Comparison of ENCODE assay signal across 11 cellular contexts in the genomic region with DNA sequence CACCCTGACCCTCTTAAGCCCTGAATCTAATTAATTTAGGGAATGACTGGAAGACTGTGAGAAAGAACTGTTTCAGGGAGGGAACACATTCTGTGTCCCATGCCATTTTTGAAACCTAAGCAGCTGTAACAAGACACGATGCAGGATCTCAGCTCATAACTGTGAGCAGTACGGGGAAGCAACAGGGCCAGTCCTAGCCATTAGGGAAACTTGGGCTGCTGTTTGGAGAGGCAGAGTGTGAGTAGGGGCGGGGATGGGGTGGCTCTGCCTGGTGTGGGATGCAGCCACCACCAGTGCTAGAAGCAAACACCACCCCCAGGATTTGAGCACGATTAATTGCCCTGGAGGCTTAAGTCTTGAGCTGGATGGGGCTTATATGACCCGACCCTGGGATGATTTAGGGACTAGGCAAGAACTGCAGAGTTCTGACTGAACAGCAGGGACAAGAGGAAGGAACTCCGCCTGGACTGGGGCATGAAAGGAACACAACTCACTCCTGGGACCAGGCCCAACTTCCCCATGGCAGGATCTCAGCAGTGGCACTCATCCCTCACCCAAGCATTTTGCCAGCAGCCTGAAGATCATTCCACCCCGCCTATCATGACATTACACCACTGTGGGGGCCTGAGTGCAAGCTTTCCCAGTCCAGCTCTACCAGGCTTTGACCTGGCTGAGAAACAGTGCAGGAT. TPM values are rescaled to one million over a fixed set of nuclear protein-coding genes. Genes with fewer than 3 reads are reported as not detected.
DNase-seq lines count a peak whose midpoint lies in the region; ATAC-seq and TF ChIP-seq lines count a peak whose summit lies in the region.
"Had no signal": no experiment of that assay in that cellular context is flagged by ENCODE, and none has a peak within 500 bp of the region (broad histone marks: within the 10 kb centered on the region; RNA-seq: fewer than 3 reads in every experiment).

No MANE protein-coding gene starts in this region.

- H3K27me3 Mint-ChIP-seq in stimulated activated memory B cell treated with anti-CD40 and anti-IgM and Interleukin-4, amounts not matched to agents 10 μg/mL and 1 μg/mL and 100 μg/mL, for 72 hours, result no peaks in the 10 kb centered on the region
- H3K27me3 Mint-ChIP-seq: stimulated activated naive CD8-positive, alpha-beta T cell treated with anti-CD3 and anti-CD28 coated beads, Interleukin-15, amount 100 ng/mL, for 72 hours had no signal

- intact Hi-C loops in adrenal gland (cut with DNase I) (no loop called here), right cardiac atrium (cut with DNase I) (no loop called here)

- no peak for TF ChIP-seq POLR2A in adrenal gland (IDR thresholded peaks at IDR 0.05)
- TF ChIP-seq POLR2A in erythroblast (IDR thresholded peaks at IDR 0.05; ENCODE audit: low read length), result no peak

- no peaks in the 10 kb centered on the region for H3K36me3 ChIP-seq in GM23248 (ENCODE audit: low read depth)
- H3K36me3 ChIP-seq in adrenal gland (replicated peaks in 1 of 2), result no peaks in the 10 kb centered on the region
- H3K36me3 ChIP-seq in mesendoderm (ENCODE audit: control insufficient read depth, insufficient read depth, low read length), result no peaks in the 10 kb centered on the region
- H3K36me3 ChIP-seq: neutrophil had no signal

- WGBS in GM23248 (ENCODE audit: low coverage in 1 of 2, low lambda C conversion rate in 2 of 2, missing lambda C conversion rate in 2 of 2), 2 experiments, result 9 to 22% methylated on average over 5 to 7 of the region's 7 CpGs
- WGBS in adrenal gland, 4 donors, result 43 to 52% (median 46%) methylated on average over 5 to 7 of the region's 7 CpGs
- 44% methylated on average over 7 of the region's 7 CpGs for WGBS in right cardiac atrium
- no CpG with 5 or more reads among the region's 7 CpGs for WGBS in mesendoderm (ENCODE audit: extremely low coverage, insufficient coverage, low lambda C conversion rate)

- peak overlapping the region; percentile 28; the same call in 1 of the 2 replicates for H3K9ac ChIP-seq in GM23248
- no peak overlapping the region for H3K9ac ChIP-seq in mesendoderm (ENCODE audit: low read length)
- H3K9ac ChIP-seq: KMS-11 had no signal

- H3K4me1 ChIP-seq in GM23248 (ENCODE audit: insufficient read depth) (no peaks in the 10 kb centered on the region), adrenal gland (replicated peaks in 1 of 2) (no peaks in the 10 kb centered on the region), right cardiac atrium (ENCODE audit: control insufficient read depth, insufficient read depth, low read length) (peaks cover 14% of the 10 kb centered on the region), mesendoderm (ENCODE audit: control insufficient read depth, low read depth, low read length) (no peaks in the 10 kb centered on the region)

- H3K27ac ChIP-seq in GM23248 (peak overlapping the region; percentile 46), adrenal gland (peak overlapping the region in 1 of 5 donors; percentile 27), right cardiac atrium (ENCODE audit: low read length) (peak overlapping the region; percentile 25), mesendoderm (ENCODE audit: low read depth, low read length) (no peak overlapping the region)
- H3K27ac ChIP-seq: epithelial cell of prostate, KMS-11, neutrophil had no signal

- no peak overlapping the region for H3K56ac ChIP-seq in mesendoderm (ENCODE audit: low read length)

- H3K27me3 ChIP-seq in GM23248 (replicated peaks; ENCODE audit: insufficient read depth), result no peaks in the 10 kb centered on the region
- no peaks in the 10 kb centered on the region for H3K27me3 ChIP-seq in adrenal gland
- H3K27me3 ChIP-seq in right cardiac atrium (ENCODE audit: control insufficient read depth, insufficient read depth), result no peaks in the 10 kb centered on the region
- H3K27me3 ChIP-seq in mesendoderm (ENCODE audit: insufficient read depth, low read length, poor library complexity), result no peaks in the 10 kb centered on the region
- H3K27me3 ChIP-seq: neutrophil had no signal

- H2BK5ac ChIP-seq in mesendoderm (ENCODE audit: low read length), result no peak overlapping the region

- no peak overlapping the region for H3K4me3 Mint-ChIP-seq in stimulated activated memory B cell treated with anti-CD40 and anti-IgM and Interleukin-4, amounts not matched to agents 10 μg/mL and 1 μg/mL and 100 μg/mL, for 72 hours
- H3K4me3 Mint-ChIP-seq: stimulated activated naive CD8-positive, alpha-beta T cell treated with anti-CD3 and anti-CD28 coated beads, Interleukin-15, amount 100 ng/mL, for 72 hours had no signal

- no peak overlapping the region for H4K8ac ChIP-seq in mesendoderm (ENCODE audit: low read depth, low read length)

- peak; percentile 79 to 83 for ATAC-seq in right cardiac atrium
- ATAC-seq in stimulated activated memory B cell treated with anti-CD40 and anti-IgM and Interleukin-4, amounts not matched to agents 10 μg/mL and 1 μg/mL and 100 μg/mL, for 72 hours, result no peak
- ATAC-seq in GM21619 (IDR thresholded peaks at IDR 0.05; ENCODE audit: unreplicated experiment), result no peak
- ATAC-seq: stimulated activated naive CD8-positive, alpha-beta T cell treated with anti-CD3 and anti-CD28 coated beads, Interleukin-15, amount 100 ng/mL, for 72 hours had no signal

- no peak overlapping the region for H2AK5ac ChIP-seq in mesendoderm (ENCODE audit: low read length)

- H3K9me2 ChIP-seq in GM23248 (ENCODE audit: insufficient read depth), result no peaks in the 10 kb centered on the region

- H4K20me1 ChIP-seq in GM23248 (ENCODE audit: insufficient read depth), result peaks cover 3% of the 10 kb centered on the region; the same call in 1 of the 2 replicates

- DNase-seq in GM23248, result peak; percentile 66
- peak in 6 of 7 donors; percentile 21 to 51 (median 28) for DNase-seq in adrenal gland
- DNase-seq in right cardiac atrium, result peak in 2 of 3 donors; percentile 28 to 50
- DNase-seq in mesendoderm, result no peak
- no peak for DNase-seq in erythroblast (lab: John Stamatoyannopoulos, UW)
- DNase-seq: stimulated activated naive CD8-positive, alpha-beta T cell treated with anti-CD3 and anti-CD28 coated beads, Interleukin-15, amount 100 ng/mL, for 72 hours had no signal

- peaks cover 95% of the 10 kb centered on the region for H3K79me2 ChIP-seq in GM23248 (ENCODE audit: insufficient read depth)
- peaks cover 45% of the 10 kb centered on the region for H3K79me2 ChIP-seq in mesendoderm (ENCODE audit: control insufficient read depth, insufficient read depth, low read length)

- H2BK15ac ChIP-seq in mesendoderm (replicated peaks; ENCODE audit: low read depth), result no peak overlapping the region

- no peak overlapping the region for H3K23ac ChIP-seq in mesendoderm (ENCODE audit: low read length)

- no peaks in the 10 kb centered on the region for H3K79me1 ChIP-seq in mesendoderm (ENCODE audit: low read length)

- no peak overlapping the region for H2BK120ac ChIP-seq in mesendoderm (ENCODE audit: low read depth, low read length)

- H3K9me3 ChIP-seq in GM23248 (ENCODE audit: low read depth) (no peaks in the 10 kb centered on the region), adrenal gland (replicated peaks in 1 of 3) (no peaks in the 10 kb centered on the region), right cardiac atrium (ENCODE audit: control insufficient read depth, low read length) (no peaks in the 10 kb centered on the region)
- H3K9me3 ChIP-seq: neutrophil had no signal

- peaks cover 6% of the 10 kb centered on the region for H3K36me3 Mint-ChIP-seq in stimulated activated memory B cell treated with anti-CD40 and anti-IgM and Interleukin-4, amounts not matched to agents 10 μg/mL and 1 μg/mL and 100 μg/mL, for 72 hours

- no peak overlapping the region for H3K18ac ChIP-seq in mesendoderm (ENCODE audit: low read length)

- H3K27ac Mint-ChIP-seq in stimulated activated memory B cell treated with anti-CD40 and anti-IgM and Interleukin-4, amounts not matched to agents 10 μg/mL and 1 μg/mL and 100 μg/mL, for 72 hours, result peak overlapping the region; percentile 63

- H3K4me3 ChIP-seq in GM23248 (no peak overlapping the region), adrenal gland (no peak overlapping the region), right cardiac atrium (ENCODE audit: low read length) (no peak overlapping the region), mesendoderm (ENCODE audit: low read length) (no peak overlapping the region)

- in situ Hi-C loops in GM23248 (cut with MboI), result no loop called here

- no peaks in the 10 kb centered on the region for H3K9me3 Mint-ChIP-seq in stimulated activated memory B cell treated with anti-CD40 and anti-IgM and Interleukin-4, amounts not matched to agents 10 μg/mL and 1 μg/mL and 100 μg/mL, for 72 hours
- H3K9me3 Mint-ChIP-seq: stimulated activated naive CD8-positive, alpha-beta T cell treated with anti-CD3 and anti-CD28 coated beads, Interleukin-15, amount 100 ng/mL, for 72 hours had no signal

- H3K4ac ChIP-seq in mesendoderm (ENCODE audit: low read depth, low read length), result no peak overlapping the region

- no peak for TF ChIP-seq CTCF in adrenal gland (IDR thresholded peaks at IDR 0.05)

- no peaks in the 10 kb centered on the region; the same call in 1 of the 2 replicates for H3F3A ChIP-seq in GM23248 (ENCODE audit: insufficient read depth)

- no peak overlapping the region for H2AFZ ChIP-seq in GM23248

- H3K4me1 Mint-ChIP-seq in stimulated activated memory B cell treated with anti-CD40 and anti-IgM and Interleukin-4, amounts not matched to agents 10 μg/mL and 1 μg/mL and 100 μg/mL, for 72 hours, result peaks cover 49% of the 10 kb centered on the region

- no peak overlapping the region for H4K5ac ChIP-seq in mesendoderm (ENCODE audit: low read length)

- H3K4me2 ChIP-seq in GM23248 (ENCODE audit: unreplicated experiment) (no peak overlapping the region), mesendoderm (ENCODE audit: low read length) (no peak overlapping the region)

RNA-seq across cellular contexts. Expression of a gene that starts 43.1 kb away (rescaled TPM):
- total RNA-seq in GM23248 (2014; rRNA removed; shearing (Covaris generic)), result 35.2 and 74.6 TPM in 2 replicates
- 46.1 and 52.7 TPM in 2 replicates for polyA plus RNA-seq in GM23248 (2016; fragmentation: Nextera tagmentation; extraction: Ambion mirVana)
- total RNA-seq in adrenal gland, result 100 to 1,000 TPM in 1 of 8 donors, 10 to 100 TPM in 7; 45.7 to 101 (median 77.5) TPM
- polyA plus RNA-seq in adrenal gland, result 10 to 100 TPM; 10.3 to 37.2 (median 35.8) TPM
- total RNA-seq in right cardiac atrium, result 10 to 100 TPM; 76.7 to 92.0 (median 84.5) TPM
- 18.3 TPM for polyA plus RNA-seq in right cardiac atrium
- polyA plus RNA-seq in mesendoderm (2013, experiment 1 of 2), result 46.3 TPM
- polyA plus RNA-seq in mesendoderm (2013, experiment 2 of 2), result 47.7 TPM

Comparison
In these comparisons a context has a peak if more than half of its experiments do, and no peak if none do; other contexts are left out.
1. DNase-seq: peak in GM23248 (single experiment), adrenal gland (6 of 7) and right cardiac atrium (2 of 3); none in mesendoderm (single experiment) and erythroblast (0 of 2).
2. ATAC-seq: peak in right cardiac atrium (2 of 2); none in stimulated activated memory B cell treated with anti-CD40 and anti-IgM and Interleukin-4, amounts not matched to agents 10 μg/mL and 1 μg/mL and 100 μg/mL, for 72 hours (single experiment) and GM21619 (single experiment).